Comparison of ENCODE assay signal across 34 cellular contexts in genomic region chr1:182410620-182411273, GRCh38. TPM values are rescaled to one million over a fixed set of nuclear protein-coding genes. Genes with fewer than 3 reads are reported as not detected.
DNase-seq lines count a peak whose midpoint lies in the region; ATAC-seq, FAIRE-seq and TF ChIP-seq lines count a peak whose summit lies in the region.
"Had no signal": no experiment of that assay in that cellular context is flagged by ENCODE, and none has a peak within 500 bp of the region (broad histone marks: within the 10 kb centered on the region; RNA-seq: fewer than 3 reads in every experiment).

No MANE protein-coding gene starts in this region.

- 11 to 21% methylated on average over 1 of the region's 1 CpG for WGBS in gastroesophageal sphincter (ENCODE audit: low coverage in 1 of 2), 2 donors
- 11 to 19% methylated on average over 1 of the region's 1 CpG for whole genome bisulfite sequencing in pancreas, 2 donors
- 23 to 63% methylated on average over 1 of the region's 1 CpG for WGBS in esophagus squamous epithelium, 2 donors

- peak overlapping the region; percentile 49; the same call in 1 of the 2 replicates for H3K27ac ChIP-seq in C4-2B
- H3K27ac ChIP-seq in gastroesophageal sphincter: peak overlapping the region; percentile 36 to 75 (median 72)
- peak overlapping the region in 2 of 4 donors; percentile 30 to 62 for H3K27ac ChIP-seq in pancreas
- no peak overlapping the region for H3K27ac ChIP-seq in substantia nigra (ENCODE audit: low read depth, low read length, poor library complexity, severe bottlenecking)
- no peak overlapping the region for H3K27ac ChIP-seq in esophagus squamous epithelium
- H3K27ac ChIP-seq: HL-60, SJCRH30 had no signal

- H3K9me3 ChIP-seq in gastroesophageal sphincter: no peaks in the 10 kb centered on the region
- H3K9me3 ChIP-seq in pancreas: no peaks in the 10 kb centered on the region
- peaks cover 0 to 2% (median under 1%) of the 10 kb centered on the region in 3 donors for H3K9me3 ChIP-seq in esophagus squamous epithelium
- H3K9me3 ChIP-seq: BE2C, SJCRH30 had no signal

- no peak overlapping the region for H3K4me3 ChIP-seq in NB4 (ENCODE audit: low read depth, low read length)
- no peak overlapping the region for H3K4me3 ChIP-seq in gastroesophageal sphincter
- no peak overlapping the region for H3K4me3 ChIP-seq in pancreas
- H3K4me3 ChIP-seq in esophagus squamous epithelium: no peak overlapping the region
- H3K4me3 ChIP-seq: SJCRH30 had no signal

- DNase-seq in NB4 (ENCODE audit: low read depth) (peak; percentile 79), pancreas (peak in 2 of 6 donors; percentile 16 to 35), substantia nigra (lab: John Stamatoyannopoulos, UW) (no peak), inferior parietal cortex (ENCODE audit: extremely low spot score) (no peak), GM03348 (ENCODE audit: low spot score) (no peak), esophagus squamous epithelium (lab: John Stamatoyannopoulos, UW) (no peak)
- DNase-seq: activated CD4-positive, alpha-beta T cell treated with anti-CD3 and anti-CD28 coated beads for 48 hours; BE2C; caudate nucleus; DMS153; effector memory CD8-positive, alpha-beta T cell; erythroblast; foreskin melanocyte; H9; immature natural killer cell; KG1; midbrain; MM.1S; naive B cell; NCI-H146; NCI-H2107; NCI-H345; NCI-H748 treated with DMSO at 0.1 percent for 48 hours; posterior cingulate gyrus; SJCRH30; stimulated activated CD4-positive, alpha-beta T cell treated with anti-CD3 and anti-CD28 coated beads, Interleukin-15, amount 100 ng/mL, for 24 hours; stimulated activated CD4-positive, alpha-beta T cell treated with anti-CD3 and anti-CD28 coated beads, Interleukin-4, amount 100 ng/mL, for 4 hours; SW 1271 had no signal

- ATAC-seq in gastroesophageal sphincter (peak; percentile 93), pancreas (peak; percentile 81 to 94 (median 87))
- ATAC-seq: activated naive CD4-positive, alpha-beta T cell treated with anti-CD3 and anti-CD28 coated beads, Interleukin-2, amount 50 U/mL, for 72 hours; effector memory CD8-positive, alpha-beta T cell had no signal

- H3K4me1 ChIP-seq in gastroesophageal sphincter (peaks cover 0 to 22% (median 0%) of the 10 kb centered on the region in 3 donors), pancreas (peaks cover 0 to 12% (median 0%) of the 10 kb centered on the region in 3 donors), esophagus squamous epithelium (no peaks in the 10 kb centered on the region)
- H3K4me1 ChIP-seq: BE2C, SJCRH30 had no signal

- H3K27me3 ChIP-seq in gastroesophageal sphincter: peaks cover 35% of the 10 kb centered on the region
- no peaks in the 10 kb centered on the region for H3K27me3 ChIP-seq in pancreas
- H3K27me3 ChIP-seq in esophagus squamous epithelium: peaks cover 0 to 68% (median 0%) of the 10 kb centered on the region in 4 donors
- H3K27me3 ChIP-seq: SJCRH30 had no signal

- H3K36me3 ChIP-seq in gastroesophageal sphincter (no peaks in the 10 kb centered on the region), pancreas (no peaks in the 10 kb centered on the region), esophagus squamous epithelium (no peaks in the 10 kb centered on the region)
- H3K36me3 ChIP-seq: BE2C, SJCRH30 had no signal

- no peak for TF ChIP-seq EP300 in gastroesophageal sphincter (IDR thresholded peaks at IDR 0.05)

- intact Hi-C loops in pancreas (cut with DNase I): no loop called here
- intact Hi-C loops in esophagus squamous epithelium (cut with DNase I): no loop called here

- no peak; the same call in 1 of the 2 replicates for TF ChIP-seq CTCF in C4-2B (conservative IDR thresholded peaks at IDR 0.05)
- TF ChIP-seq CTCF in NB4 (IDR thresholded peaks at IDR 0.05; ENCODE audit: low read depth, low read length): no peak
- TF ChIP-seq CTCF in gastroesophageal sphincter (IDR thresholded peaks at IDR 0.05): no peak
- no peak for TF ChIP-seq CTCF in pancreas (IDR thresholded peaks at IDR 0.05)
- TF ChIP-seq CTCF in esophagus squamous epithelium (IDR thresholded peaks at IDR 0.05): no peak

- no peak for FAIRE-seq in pancreas (lab: Jason Lieb, UNC)
- FAIRE-seq: GM12892 had no signal

- TF ChIP-seq POLR2A in NB4 (IDR thresholded peaks at IDR 0.05; ENCODE audit: extremely low read depth, insufficient read length) (no peak), gastroesophageal sphincter (IDR thresholded peaks at IDR 0.05) (no peak), esophagus squamous epithelium (IDR thresholded peaks at IDR 0.05) (no peak)

RNA-seq across cellular contexts. Expression of gene TEDDM1, which starts 10.3 kb away (rescaled TPM):
- total RNA-seq in gastroesophageal sphincter (not detected), pancreas (not detected), esophagus squamous epithelium (not detected)
- under 1 TPM in 1 of 2 donors, not detected in 1; 0.05 TPM for polyA plus RNA-seq in pancreas
- total RNA-seq: activated naive CD4-positive, alpha-beta T cell treated with anti-CD3 and anti-CD28 coated beads, Interleukin-2, amount 50 U/mL, for 72 hours; H9; lower leg skin; SJCRH30 had no signal

RNA-seq across cellular contexts. Expression of gene GLUL, which starts 19.2 kb away (rescaled TPM):
- total RNA-seq in gastroesophageal sphincter: 1,000 to 10,000 TPM; 2,239 to 3,071 (median 2,830) TPM
- total RNA-seq in pancreas: 100 to 1,000 TPM; 261 to 512 (median 332) TPM
- 100 to 1,000 TPM; 178 to 237 TPM for polyA plus RNA-seq in pancreas
- total RNA-seq in esophagus squamous epithelium: 1,000 to 10,000 TPM in 3 of 4 donors, 100 to 1,000 TPM in 1; 597 to 1,638 (median 1,035) TPM

RNA-seq across cellular contexts. Expression of gene RGSL1, which starts 39.2 kb away (rescaled TPM):
- total RNA-seq in gastroesophageal sphincter: under 1 TPM in 1 of 4 donors, not detected in 3; 0.04 TPM
- total RNA-seq in pancreas: not detected
- not detected for polyA plus RNA-seq in pancreas
- under 1 TPM in 2 of 4 donors, not detected in 2; 0.42 to 0.61 TPM for total RNA-seq in esophagus squamous epithelium
- total RNA-seq: activated naive CD4-positive, alpha-beta T cell treated with anti-CD3 and anti-CD28 coated beads, Interleukin-2, amount 50 U/mL, for 72 hours; H9; lower leg skin; SJCRH30 had no signal
- polyA plus RNA-seq: immature natural killer cell had no signal

Comparison
In these comparisons a context has a peak if more than half of its experiments do, and no peak if none do; other contexts are left out.
1. H3K27ac ChIP-seq: peak in C4-2B (single experiment) and gastroesophageal sphincter (4 of 4); none in substantia nigra (single experiment) and esophagus squamous epithelium (0 of 4).